ENCODE assay signal across 8 cellular contexts in genomic region chr1:20187103-20187812, GRCh38.
A peak's percentile ranks its signal among the peaks of the same experiment; 100 is the strongest.
DNase-seq lines count a peak whose midpoint lies in the region; ATAC-seq and TF ChIP-seq lines count a peak whose summit lies in the region.

No MANE protein-coding gene starts in this region.

- H3K27me3 Mint-ChIP-seq in T-helper 1 cell treated with Interleukin-12 subunit alpha and Interleukin-12 subunit beta and Interleukin-4 antibody, amounts not matched to agents 30 μg/mL and 1 μg/mL, for 36 hours (ENCODE audit: low read depth) = peaks cover 5% of the 10 kb centered on the region

- no peak overlapping the region for H3K4me3 ChIP-seq in LNCaP clone FGC (ENCODE audit: low read depth, low read length)

- no peak for TF ChIP-seq CTCF in LNCaP clone FGC (IDR thresholded peaks at IDR 0.05; ENCODE audit: control insufficient read depth, extremely low read depth, insufficient read depth)

- peak overlapping the region; percentile 95 for H3K27ac Mint-ChIP-seq in T-helper 1 cell treated with Interleukin-12 subunit alpha and Interleukin-12 subunit beta and Interleukin-4 antibody, amounts not matched to agents 30 μg/mL and 1 μg/mL, for 36 hours

- peak; percentile 44 for DNase-seq in LNCaP clone FGC (ENCODE audit: low read depth)
- DNase-seq in effector CD4-positive, alpha-beta T cell = peak; percentile 6
- peak; percentile 77 for DNase-seq in putamen (ENCODE audit: low spot score)
- DNase-seq in NCI-H146 (lab: John Stamatoyannopoulos, UW) = no peak

- peaks cover 50% of the 10 kb centered on the region for H3K4me1 Mint-ChIP-seq in T-helper 1 cell treated with Interleukin-12 subunit alpha and Interleukin-12 subunit beta and Interleukin-4 antibody, amounts not matched to agents 30 μg/mL and 1 μg/mL, for 36 hours (ENCODE audit: low read depth)

- H3K36me3 Mint-ChIP-seq in T-helper 1 cell treated with Interleukin-12 subunit alpha and Interleukin-12 subunit beta and Interleukin-4 antibody, amounts not matched to agents 30 μg/mL and 1 μg/mL, for 36 hours (ENCODE audit: low read depth) = peaks cover 13% of the 10 kb centered on the region

- no peaks in the 10 kb centered on the region for H3K9me3 Mint-ChIP-seq in T-helper 1 cell treated with Interleukin-12 subunit alpha and Interleukin-12 subunit beta and Interleukin-4 antibody, amounts not matched to agents 30 μg/mL and 1 μg/mL, for 36 hours

- H3K4me3 Mint-ChIP-seq in T-helper 1 cell treated with Interleukin-12 subunit alpha and Interleukin-12 subunit beta and Interleukin-4 antibody, amounts not matched to agents 30 μg/mL and 1 μg/mL, for 36 hours = peak overlapping the region; percentile 39

- ATAC-seq in HG02840 (IDR thresholded peaks at IDR 0.05; ENCODE audit: low FRiP score, unreplicated experiment) (no peak), GM18873 (IDR thresholded peaks at IDR 0.05; ENCODE audit: low FRiP score, unreplicated experiment) (no peak), HG02588 (IDR thresholded peaks at IDR 0.05; ENCODE audit: unreplicated experiment) (no peak)
